8 cellular contexts compared by ENCODE assay signal in the genomic region with DNA sequence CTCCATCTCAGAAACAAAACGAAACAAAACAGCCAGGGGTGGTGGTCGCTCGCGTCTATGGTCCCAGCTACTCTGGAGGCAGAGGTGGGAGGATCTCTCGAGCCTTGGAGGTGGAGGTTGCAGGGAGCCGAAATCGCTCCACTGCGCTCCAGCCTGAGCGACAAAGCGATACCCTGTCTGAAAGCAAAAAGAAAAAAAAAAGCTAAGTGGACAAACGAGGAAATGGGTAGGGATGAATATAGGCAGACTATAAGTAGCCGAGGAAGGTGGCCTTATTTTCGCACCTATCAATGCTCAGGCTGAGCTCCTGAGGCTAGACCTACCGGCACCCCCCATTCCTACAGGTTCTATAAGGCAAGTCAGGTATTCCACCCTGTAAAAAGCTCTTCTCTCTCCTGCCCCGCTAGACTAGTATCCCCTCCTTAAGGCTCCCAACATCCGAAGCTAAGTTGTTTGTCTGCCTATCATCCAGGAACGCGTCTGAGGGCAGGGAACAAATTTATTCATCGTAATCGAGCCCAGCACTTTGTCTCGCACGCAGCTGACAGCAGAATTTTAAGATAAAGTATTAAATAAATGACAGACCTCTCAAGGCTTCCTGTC. TPM values are rescaled to one million over a fixed set of nuclear protein-coding genes. Genes with fewer than 3 reads are reported as not detected.
A peak's percentile ranks its signal among the peaks of the same experiment; 100 is the strongest.
DNase-seq lines count a peak whose midpoint lies in the region; ATAC-seq, FAIRE-seq and TF ChIP-seq lines count a peak whose summit lies in the region.

No MANE protein-coding gene starts in this region.

- POLR2A ChIA-PET in H1 (lab: Charles Lee; ENCODE audit: partially characterized antibody): interaction anchor here (0.6 to 7.8 kb wide), 16 partner anchors 9 to 295 kb away, joined by 3 to 107 read pairs (median 6); a partner anchor contains a TSS

- H2BK12ac ChIP-seq in H1 (ENCODE audit: low read depth, low read length): 0 out of 2 replicates have a peak overlapping the region, but pooled peaks have one; percentile 3

- no peak overlapping the region for H2BK120ac ChIP-seq in H1 (replicated peaks; ENCODE audit: low read depth, low read length)

- H3K27me3 ChIP-seq in SU-DHL-6 (ENCODE audit: low read length): no peaks in the 10 kb centered on the region
- no peaks in the 10 kb centered on the region for H3K27me3 ChIP-seq in H1 (replicated peaks in 1 of 4; ENCODE audit: control insufficient read depth in 3 of 4, extremely low read depth in 1 of 4, insufficient read depth in 3 of 4, low read length in 3 of 4)

- peaks cover 9% of the 10 kb centered on the region for H3K23me2 ChIP-seq in H1 (ENCODE audit: low read depth, low read length)

- peaks cover 27% of the 10 kb centered on the region for H3K79me2 ChIP-seq in SU-DHL-6 (ENCODE audit: insufficient read depth, low read length)
- H3K79me2 ChIP-seq in H1 (ENCODE audit: control insufficient read depth in 1 of 2, insufficient read depth in 2 of 2, low read length in 2 of 2): peaks cover 0 to 34% of the 10 kb centered on the region in 2 experiments; a peak in 2 of 4 replicates

- H2AK5ac ChIP-seq in H1 (ENCODE audit: low read depth, low read length): no peak overlapping the region

- H3K9me3 ChIP-seq in SU-DHL-6 (ENCODE audit: insufficient read depth, low read length) (no peaks in the 10 kb centered on the region), H1 (ENCODE audit: insufficient read depth in 2 of 2, low read depth in 1 of 2, low read length in 1 of 2) (no peaks in the 10 kb centered on the region)

- H2BK15ac ChIP-seq in H1 (ENCODE audit: low read length): no peak overlapping the region

- H2BK5ac ChIP-seq in H1 (ENCODE audit: low read depth, low read length): no peak overlapping the region; the same call in 1 of the 2 replicates

- no peak overlapping the region for H3K14ac ChIP-seq in H1 (ENCODE audit: insufficient read length)

- peak; percentile 33 for ATAC-seq in GM21381 (IDR thresholded peaks at IDR 0.05; ENCODE audit: unreplicated experiment)
- ATAC-seq in HG03558 (IDR thresholded peaks at IDR 0.05; ENCODE audit: extremely low read depth, unreplicated experiment): peak; percentile 16
- peak; percentile 27 to 32 for ATAC-seq in naive B cell (ENCODE audit: low read depth in 2 of 2)

- H3K36me3 ChIP-seq in SU-DHL-6 (ENCODE audit: low read length) (no peaks in the 10 kb centered on the region; the same call in 1 of the 2 replicates), H1 (ENCODE audit: control insufficient read depth in 2 of 4, insufficient read depth in 4 of 4, low read length in 3 of 4) (peaks cover 4 to 22% (median 9%) of the 10 kb centered on the region in 4 experiments; a peak in 5 of 8 replicates)

- H3K56ac ChIP-seq in H1 (replicated peaks; ENCODE audit: insufficient read length, low read depth, low read length): no peak overlapping the region

- H3K9ac ChIP-seq in SU-DHL-6 (ENCODE audit: low read length) (peak overlapping the region; percentile 91), H1 (replicated peaks in 1 of 4; ENCODE audit: extremely low read depth in 1 of 4, low read depth in 3 of 4, low read length in 3 of 4) (peak overlapping the region in 3 of 4 experiments; percentile 52 to 87 (median 69))

- no peak for FAIRE-seq in H1 (lab: Jason Lieb, UNC)

- peak overlapping the region; percentile 79 for H2AFZ ChIP-seq in SU-DHL-6 (ENCODE audit: low read depth, low read length, severe bottlenecking)
- peak overlapping the region; percentile 81; the same call in 1 of the 2 replicates for H2AFZ ChIP-seq in H1 (ENCODE audit: low read length)

- no peaks in the 10 kb centered on the region; the same call in 1 of the 2 replicates for H3K79me1 ChIP-seq in H1 (ENCODE audit: low read depth, low read length)

- no peak overlapping the region for H3K4ac ChIP-seq in H1 (replicated peaks; ENCODE audit: insufficient read length, low read depth, low read length)

- no peaks in the 10 kb centered on the region for H3K27me3 Mint-ChIP-seq in naive B cell

- no peak overlapping the region; the same call in 1 of the 2 replicates for H3K18ac ChIP-seq in H1 (ENCODE audit: extremely low read depth, low read length)

- H3K23ac ChIP-seq in H1 (ENCODE audit: insufficient read length): no peak overlapping the region

- peak overlapping the region; percentile 79 for H4K5ac ChIP-seq in H1 (ENCODE audit: insufficient read length, low read depth, low read length)

- CTCF ChIA-PET in H1 (lab: Charles Lee; ENCODE audit: partially characterized antibody): interaction anchor here (0.6 to 1.4 kb wide), 5 partner anchors 9 to 457 kb away, joined by 3 to 14 read pairs (median 3); a partner anchor contains a TSS

- no peaks in the 10 kb centered on the region for H3F3A ChIP-seq in SU-DHL-6 (ENCODE audit: insufficient read depth)

- peak overlapping the region; percentile 86 to 98 (median 92) for H3K27ac Mint-ChIP-seq in naive B cell

- H3K27ac ChIP-seq in SU-DHL-6 (ENCODE audit: low read depth, low read length): peak overlapping the region; percentile 71
- H3K27ac ChIP-seq in H1 (ENCODE audit: low read depth, low read length): peak overlapping the region; percentile 61; the same call in 1 of the 2 replicates

- H3K4me1 Mint-ChIP-seq in naive B cell: peaks cover 20 to 43% (median 23%) of the 10 kb centered on the region in 3 donors

- no peak overlapping the region for H4K91ac ChIP-seq in H1 (replicated peaks; ENCODE audit: insufficient read length, low read length)

- H3K9me3 Mint-ChIP-seq in naive B cell: no peaks in the 10 kb centered on the region

- H3K4me2 ChIP-seq in SU-DHL-6 (ENCODE audit: low read depth, low read length, poor library complexity, severe bottlenecking) (peak overlapping the region; percentile 71), H1 (ENCODE audit: insufficient read depth in 1 of 2, low read depth in 2 of 2, low read length in 2 of 2) (peak overlapping the region; percentile 85 to 96)

- WGBS in H1 (ENCODE audit: extremely low coverage in 1 of 2, insufficient coverage in 1 of 2, insufficient read length in 1 of 2, insufficient replicate concordance in 2 of 2, low coverage in 1 of 2, low lambda C conversion rate in 2 of 2, missing lambda C conversion rate in 1 of 2), 2 experiments: 35% methylated on average over 22 of the region's 22 CpGs; no CpG with 5 or more reads in 1 of the 2 experiments

- H3K4me3 ChIP-seq in SU-DHL-6 (ENCODE audit: insufficient read depth, low read length, poor library complexity, severe bottlenecking): peak overlapping the region; percentile 68
- H3K4me3 ChIP-seq in H1 (ENCODE audit: extremely low read depth in 1 of 4, insufficient read depth in 2 of 4, low read depth in 3 of 4, low read length in 4 of 4): peak overlapping the region; percentile 57 to 90 (median 81)

- TF ChIP-seq RAD21 in H1 (IDR thresholded peaks at IDR 0.05 in 1 of 2, conservative IDR thresholded peaks at IDR 0.05 in 1 of 2; ENCODE audit: low read depth in 2 of 2, low read length in 2 of 2): no peak

- TF ChIP-seq EP300 in H1 (IDR thresholded peaks at IDR 0.05; ENCODE audit: borderline replicate concordance in 1 of 2, low read depth in 2 of 2, low read length in 2 of 2): no peak

- peak overlapping the region; percentile 97 to 99 (median 98) for H3K4me3 Mint-ChIP-seq in naive B cell

- H3K9me2 ChIP-seq in SU-DHL-6 (replicated peaks; ENCODE audit: insufficient read depth, low read length): no peaks in the 10 kb centered on the region

- peaks cover 0 to 6% of the 10 kb centered on the region in 2 donors for H3K36me3 Mint-ChIP-seq in naive B cell

- no peak overlapping the region for H2BK20ac ChIP-seq in H1 (ENCODE audit: low read length)

- DNase-seq in ELR (ENCODE audit: low read depth) (peak; percentile 37), H1 (ENCODE audit: low read depth in 1 of 2, low spot score in 2 of 2) (no peak), naive B cell (no peak), cerebellar cortex (ENCODE audit: low spot score) (no peak), kidney tubule cell (ENCODE audit: low spot score) (no peak)

- no peak for TF ChIP-seq POLR2A in H1 (IDR thresholded peaks at IDR 0.05; ENCODE audit: control extremely low read depth in 1 of 2, low read depth in 2 of 2, low read length in 2 of 2)

- H4K8ac ChIP-seq in H1 (ENCODE audit: extremely low read depth, insufficient read depth, low read length): no peak overlapping the region

- H3K4me1 ChIP-seq in H1 (replicated peaks in 1 of 4; ENCODE audit: control insufficient read depth in 3 of 4, insufficient read depth in 4 of 4, low read length in 3 of 4): peaks cover 0 to 7% (median 3%) of the 10 kb centered on the region in 4 experiments; a peak in 5 of 7 replicates

- H4K20me1 ChIP-seq in SU-DHL-6 (ENCODE audit: low read depth, low read length) (no peaks in the 10 kb centered on the region), H1 (replicated peaks in 1 of 2; ENCODE audit: control insufficient read depth in 1 of 2, insufficient read depth in 2 of 2, low read length in 2 of 2) (no peaks in the 10 kb centered on the region)

- TF ChIP-seq CTCF in SU-DHL-6 (IDR thresholded peaks at IDR 0.05; ENCODE audit: insufficient read depth, low read length, poor library complexity, severe bottlenecking): no peak
- no peak for TF ChIP-seq CTCF in H1 (IDR thresholded peaks at IDR 0.05; ENCODE audit: control extremely low read depth in 1 of 3, insufficient read depth in 1 of 3, low read depth in 1 of 3, low read length in 3 of 3)

TF ChIP-seq in H1, 55 proteins besides CTCF, POLR2A, EP300 and RAD21 (continues in another document):
- peak; percentile 13 for TF ChIP-seq ASH2L (IDR thresholded peaks at IDR 0.05; ENCODE audit: low read length)

RNA-seq across cellular contexts. Expression of a gene that starts 0.6 kb away (rescaled TPM):
- total RNA-seq in H1 (2021; fragmentation: NEBNext Ultra II Directional; extraction: Animal tissue kit (Norgen Biotek cat#: 25700)): 31.5 and 32.1 TPM in 2 replicates
- polyA plus RNA-seq in H1 (2011; rRNA removed) (4.4 and 6.9 TPM in 2 replicates), naive B cell (ENCODE audit: low read depth in 6 of 6) (10 to 100 TPM; 19.9 to 45.5 (median 33.2) TPM)
- polyA plus RNA-seq in H1 (2011; cell fraction: cytosol; rRNA removed): 8.8 TPM
- polyA plus RNA-seq in H1 (2011; cell fraction: nucleus; rRNA removed): 8.8 TPM
- 10.7 to 20.9 TPM (median 14.5 TPM) in 4 replicates for polyA plus RNA-seq in H1 (2012, experiment 1 of 2)
- polyA plus RNA-seq in H1 (2012, experiment 2 of 2): 1.0 TPM
- polyA plus RNA-seq in H1 (2013, experiment 1 of 2): 20.2 TPM
- polyA plus RNA-seq in H1 (2013, experiment 2 of 2): 18.4 TPM
- polyA minus RNA-seq in H1 (2011; rRNA and poly(A)+ RNA removed): 36.1 and 39.4 TPM in 2 replicates
- 16.6 TPM for polyA minus RNA-seq in H1 (2011; cell fraction: cytosol; rRNA and poly(A)+ RNA removed)
- 75.3 TPM for polyA minus RNA-seq in H1 (2011; cell fraction: nucleus; rRNA and poly(A)+ RNA removed)

RNA-seq across cellular contexts. Expression of a gene that starts 9.5 kb away (rescaled TPM):
- 175 and 179 TPM in 2 replicates for total RNA-seq in H1 (2021; fragmentation: NEBNext Ultra II Directional; extraction: Animal tissue kit (Norgen Biotek cat#: 25700))
- 35.4 and 53.5 TPM in 2 replicates for polyA plus RNA-seq in H1 (2011; rRNA removed)
- 41.6 TPM for polyA plus RNA-seq in H1 (2011; cell fraction: cytosol; rRNA removed)
- 97.2 TPM for polyA plus RNA-seq in H1 (2011; cell fraction: nucleus; rRNA removed)
- polyA plus RNA-seq in H1 (2012, experiment 1 of 2): 68.2 to 120 TPM (median 83.1 TPM) in 4 replicates
- 6.9 TPM for polyA plus RNA-seq in H1 (2012, experiment 2 of 2)
- 64.9 TPM for polyA plus RNA-seq in H1 (2013, experiment 1 of 2)
- polyA plus RNA-seq in H1 (2013, experiment 2 of 2): 55.1 TPM
- polyA minus RNA-seq in H1 (2011; rRNA and poly(A)+ RNA removed): 88.8 and 110 TPM in 2 replicates
- polyA minus RNA-seq in H1 (2011; cell fraction: cytosol; rRNA and poly(A)+ RNA removed): 68.4 TPM
- polyA minus RNA-seq in H1 (2011; cell fraction: nucleus; rRNA and poly(A)+ RNA removed): 163 TPM
- polyA plus RNA-seq in naive B cell (ENCODE audit: low read depth in 6 of 6): 1 to 10 TPM; 4.0 to 9.6 (median 5.9) TPM
